In the genomic region with DNA sequence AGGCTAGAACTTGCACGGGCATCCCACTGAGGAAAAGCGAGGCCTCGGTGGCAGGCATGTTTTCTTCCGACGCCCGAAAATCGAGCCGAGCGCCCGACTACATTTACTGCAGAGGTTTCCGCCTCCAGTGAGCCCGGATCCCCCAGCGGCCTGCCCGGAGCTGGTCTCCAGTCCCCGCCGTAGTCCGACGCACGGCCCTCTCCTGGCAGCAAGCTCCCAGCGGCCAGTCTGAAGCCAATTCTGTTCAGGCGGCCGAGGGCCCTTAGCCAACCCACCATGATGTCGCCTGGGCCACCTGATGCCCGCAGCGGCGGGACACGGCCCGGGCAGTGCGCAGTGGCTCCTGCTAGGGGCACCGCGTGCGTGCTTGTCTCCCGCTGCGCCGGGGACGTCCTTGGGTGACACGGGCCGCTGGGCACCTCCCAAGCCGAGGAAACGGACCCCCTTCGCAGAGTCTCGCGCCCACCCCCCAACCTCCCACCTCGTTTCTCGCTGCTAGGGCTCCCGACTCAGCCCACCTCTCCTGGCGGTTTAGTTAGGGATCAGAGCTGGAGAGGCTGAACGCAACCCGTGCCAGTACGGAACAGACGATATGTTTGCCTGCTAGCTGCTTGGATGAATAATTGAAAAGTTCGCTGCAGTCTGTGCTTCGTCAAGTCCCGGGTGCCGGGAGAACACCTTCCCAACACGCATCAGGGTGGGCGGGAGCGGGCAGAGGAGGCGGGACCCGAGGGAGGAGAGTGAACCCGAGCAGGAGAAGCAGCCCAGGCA, we compare ENCODE assay signal across 11 cellular contexts. TPM values are rescaled to one million over a fixed set of nuclear protein-coding genes. Genes with fewer than 3 reads are reported as not detected.
DNase-seq lines count a peak whose midpoint lies in the region; ATAC-seq and TF ChIP-seq lines count a peak whose summit lies in the region.
"Had no signal": no experiment of that assay in that cellular context is flagged by ENCODE, and none has a peak within 500 bp of the region (broad histone marks: within the 10 kb centered on the region; RNA-seq: fewer than 3 reads in every experiment).

No MANE protein-coding gene starts in this region.

- peaks cover 34% of the 10 kb centered on the region for H3K4me1 Mint-ChIP-seq in endothelial cell (ENCODE audit: unreplicated experiment)
- peaks cover 53% of the 10 kb centered on the region for H3K4me1 Mint-ChIP-seq in nephron progenitor cell

- H3K27ac Mint-ChIP-seq in endothelial cell (ENCODE audit: unreplicated experiment) (no peak overlapping the region), nephron progenitor cell (no peak overlapping the region)
- H3K27ac Mint-ChIP-seq: natural killer cell had no signal

- peaks cover 57% of the 10 kb centered on the region for H3K27me3 Mint-ChIP-seq in endothelial cell (ENCODE audit: unreplicated experiment)
- H3K27me3 Mint-ChIP-seq in nephron progenitor cell (ENCODE audit: low read depth, poor library complexity), result peaks cover 100% of the 10 kb centered on the region

- DNase-seq in COLO668 (lab: John Stamatoyannopoulos, UW; ENCODE audit: unreplicated experiment) (peak; percentile 80), GM13977 (ENCODE audit: low spot score) (peak; percentile 24), endothelial cell (ENCODE audit: low spot score) (peak; percentile 41), nephron progenitor cell (peak; percentile 43), 8988T (no peak), COLO829 (ENCODE audit: low spot score) (no peak)
- DNase-seq: activated CD8-positive, alpha-beta memory T cell treated with anti-CD3 and anti-CD28 coated beads, Interleukin-2, amount 50 U/mL, for 4 hours; Caco-2; natural killer cell; NCI-H2107 had no signal

- in situ Hi-C loops in GM13977 (cut with MboI; ENCODE audit: low pct_unique_long_range_greater_than_20kb, low sequenced_read_pairs, unreplicated experiment), result loop anchor here (25.0 kb wide), 1 partner anchor 578 kb away; no protein-coding TSS in a partner anchor

- H3K4me3 Mint-ChIP-seq in endothelial cell (ENCODE audit: unreplicated experiment), result peak overlapping the region; percentile 18
- H3K4me3 Mint-ChIP-seq in nephron progenitor cell, result peak overlapping the region; percentile 65
- H3K4me3 Mint-ChIP-seq: natural killer cell had no signal

- no peak for ATAC-seq in HG03460 (IDR thresholded peaks at IDR 0.05; ENCODE audit: unreplicated experiment)
- ATAC-seq: natural killer cell had no signal

- no peak for TF ChIP-seq CTCF in GM13977 (IDR thresholded peaks at IDR 0.05; ENCODE audit: extremely low read depth, insufficient read depth, missing control alignments)
- TF ChIP-seq CTCF in endothelial cell (IDR thresholded peaks at IDR 0.05; ENCODE audit: unreplicated experiment), result no peak
- TF ChIP-seq CTCF in nephron progenitor cell (IDR thresholded peaks at IDR 0.05), result no peak

- H3K36me3 Mint-ChIP-seq in endothelial cell (ENCODE audit: low read depth, unreplicated experiment), result peaks cover 8% of the 10 kb centered on the region
- no peaks in the 10 kb centered on the region for H3K36me3 Mint-ChIP-seq in nephron progenitor cell (ENCODE audit: low read depth)
- H3K36me3 Mint-ChIP-seq: natural killer cell had no signal

- no peaks in the 10 kb centered on the region for H3K9me3 Mint-ChIP-seq in endothelial cell (ENCODE audit: unreplicated experiment)
- H3K9me3 Mint-ChIP-seq in nephron progenitor cell, result no peaks in the 10 kb centered on the region

RNA-seq across cellular contexts. Expression of a gene that starts 5.3 kb away (rescaled TPM):
- 1.1 TPM for total RNA-seq in endothelial cell (ENCODE audit: unreplicated experiment)
- total RNA-seq: natural killer cell had no signal

Comparison
In these comparisons a context has a peak if more than half of its experiments do, and no peak if none do; other contexts are left out.
1. DNase-seq: peak in COLO668 (single experiment), GM13977 (single experiment), endothelial cell (single experiment) and nephron progenitor cell (single experiment); none in 8988T (single experiment) and COLO829 (single experiment).